In the genomic region with DNA sequence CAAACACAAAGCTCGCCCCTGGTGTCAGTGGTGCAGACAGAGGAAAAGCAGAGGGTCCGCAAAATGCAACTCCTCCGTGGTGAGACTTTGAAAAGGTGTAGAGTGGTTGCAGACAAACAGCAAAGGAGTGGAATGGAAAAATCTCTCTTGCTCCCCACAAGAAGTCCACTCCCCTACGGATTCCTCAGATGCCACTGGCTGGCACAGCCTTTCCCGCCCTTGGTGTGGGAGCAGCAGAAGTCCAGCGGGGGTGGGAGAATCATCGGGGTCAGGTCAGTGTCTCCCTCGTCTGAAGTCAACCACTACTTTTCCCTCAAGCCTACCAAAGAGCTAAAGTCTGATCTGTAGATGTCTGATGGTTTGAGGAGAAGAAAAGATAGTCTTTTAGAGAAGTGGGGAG, we compare ENCODE assay signal across 20 cellular contexts. TPM values are rescaled to one million over a fixed set of nuclear protein-coding genes. Genes with fewer than 3 reads are reported as not detected.
"Had no signal": no experiment of that assay in that cellular context is flagged by ENCODE, and none has a peak within 500 bp of the region (broad histone marks: within the 10 kb centered on the region; RNA-seq: fewer than 3 reads in every experiment).

No MANE protein-coding gene starts in this region.

- H3K4me1 Mint-ChIP-seq: activated naive CD8-positive, alpha-beta T cell treated with anti-CD3 and anti-CD28 coated beads, Interleukin-2, amount 50 U/mL, for 24 hours; stimulated activated memory B cell treated with anti-CD40 and anti-IgM and Interleukin-4, amounts not matched to agents 10 μg/mL and 1 μg/mL and 100 μg/mL, for 72 hours had no signal

- H3K79me2 ChIP-seq: parathyroid adenoma had no signal

- H3K36me3 Mint-ChIP-seq: stimulated activated memory B cell treated with anti-CD40 and anti-IgM and Interleukin-4, amounts not matched to agents 10 μg/mL and 1 μg/mL and 100 μg/mL, for 72 hours had no signal

- H3K27me3 ChIP-seq: ascending aorta, dorsolateral prefrontal cortex, heart left ventricle, tibial artery, vagina had no signal

- H3K27me3 Mint-ChIP-seq: activated naive CD8-positive, alpha-beta T cell treated with anti-CD3 and anti-CD28 coated beads, Interleukin-2, amount 50 U/mL, for 24 hours had no signal

- H3K27ac ChIP-seq: ascending aorta, gastrocnemius medialis, heart left ventricle, parathyroid adenoma, tibial artery, vagina had no signal

- ATAC-seq: activated naive CD8-positive, alpha-beta T cell treated with anti-CD3 and anti-CD28 coated beads, Interleukin-2, amount 50 U/mL, for 24 hours; gastrocnemius medialis; heart left ventricle; stimulated activated memory B cell treated with anti-CD40 and anti-IgM and Interleukin-4, amounts not matched to agents 10 μg/mL and 1 μg/mL and 100 μg/mL, for 72 hours had no signal

- H3K36me3 ChIP-seq: gastrocnemius medialis, heart left ventricle, vagina had no signal

- H3K9me3 Mint-ChIP-seq: activated naive CD4-positive, alpha-beta T cell treated with anti-CD3 and anti-CD28 coated beads for 36 hours; activated naive CD8-positive, alpha-beta T cell treated with anti-CD3 and anti-CD28 coated beads, Interleukin-2, amount 50 U/mL, for 24 hours; activated T-helper 2 cell treated with anti-CD3 and anti-CD28 coated beads, Interferon-gamma antibody, Interleukin-2, Interleukin-4, amounts not matched to agents 10 μg/mL and 5 μg/mL and 100 μg/mL, durations not matched to agents 14 hours and 24 hours and 36 hours; stimulated activated memory B cell treated with anti-CD40 and anti-IgM and Interleukin-4, amounts not matched to agents 10 μg/mL and 1 μg/mL and 100 μg/mL, for 72 hours had no signal

- H3K27ac Mint-ChIP-seq: activated naive CD4-positive, alpha-beta T cell treated with anti-CD3 and anti-CD28 coated beads for 36 hours; activated naive CD8-positive, alpha-beta T cell treated with anti-CD3 and anti-CD28 coated beads, Interleukin-2, amount 50 U/mL, for 24 hours; activated T-helper 2 cell treated with anti-CD3 and anti-CD28 coated beads, Interferon-gamma antibody, Interleukin-2, Interleukin-4, amounts not matched to agents 10 μg/mL and 5 μg/mL and 100 μg/mL, durations not matched to agents 14 hours and 24 hours and 36 hours; endodermal cell; stimulated activated memory B cell treated with anti-CD40 and anti-IgM and Interleukin-4, amounts not matched to agents 10 μg/mL and 1 μg/mL and 100 μg/mL, for 72 hours had no signal

- DNase-seq: activated CD4-positive, alpha-beta T cell treated with anti-CD3 and anti-CD28 coated beads, Interleukin-2, amount 50 U/mL, for 4 hours; activated CD4-positive, CD25-positive, alpha-beta regulatory T cell treated with anti-CD3 and anti-CD28 coated beads, Interleukin-2, amount 50 U/mL, for 72 hours; activated naive CD4-positive, alpha-beta T cell treated with anti-CD3 and anti-CD28 coated beads for 36 hours; activated naive CD8-positive, alpha-beta T cell treated with anti-CD3 and anti-CD28 coated beads, Interleukin-2, amount 50 U/mL, for 24 hours; activated T-cell treated with anti-CD3 and anti-CD28 coated beads, Interleukin-2, amount 50 U/mL, for 1 hour; dorsolateral prefrontal cortex; erythroblast; gastrocnemius medialis; mesenchymal stem cell; stimulated activated CD4-positive, alpha-beta T cell treated with anti-CD3 and anti-CD28 coated beads, Interleukin-2, amount 100 ng/mL, for 48 hours; T-helper 1 cell; T1000; tibial artery had no signal

- H3K4me1 ChIP-seq: ascending aorta, gastrocnemius medialis, parathyroid adenoma, tibial artery, vagina had no signal

- H3K4me3 ChIP-seq: ascending aorta, dorsolateral prefrontal cortex, gastrocnemius medialis, heart left ventricle, tibial artery, vagina had no signal

- H3K9ac ChIP-seq: parathyroid adenoma had no signal

- H3K4me3 Mint-ChIP-seq: activated naive CD4-positive, alpha-beta T cell treated with anti-CD3 and anti-CD28 coated beads for 36 hours; activated naive CD8-positive, alpha-beta T cell treated with anti-CD3 and anti-CD28 coated beads, Interleukin-2, amount 50 U/mL, for 24 hours; endodermal cell; stimulated activated memory B cell treated with anti-CD40 and anti-IgM and Interleukin-4, amounts not matched to agents 10 μg/mL and 1 μg/mL and 100 μg/mL, for 72 hours had no signal

- H2AFZ ChIP-seq: parathyroid adenoma had no signal

- H3K9me3 ChIP-seq: ascending aorta, gastrocnemius medialis, heart left ventricle, tibial artery, vagina had no signal

RNA-seq across cellular contexts. Expression of a gene that starts 22.3 kb away (rescaled TPM):
- total RNA-seq: activated naive CD4-positive, alpha-beta T cell treated with anti-CD3 and anti-CD28 coated beads for 36 hours had no signal
